ENCODE assay signal across 1 cellular context in the genomic region with DNA sequence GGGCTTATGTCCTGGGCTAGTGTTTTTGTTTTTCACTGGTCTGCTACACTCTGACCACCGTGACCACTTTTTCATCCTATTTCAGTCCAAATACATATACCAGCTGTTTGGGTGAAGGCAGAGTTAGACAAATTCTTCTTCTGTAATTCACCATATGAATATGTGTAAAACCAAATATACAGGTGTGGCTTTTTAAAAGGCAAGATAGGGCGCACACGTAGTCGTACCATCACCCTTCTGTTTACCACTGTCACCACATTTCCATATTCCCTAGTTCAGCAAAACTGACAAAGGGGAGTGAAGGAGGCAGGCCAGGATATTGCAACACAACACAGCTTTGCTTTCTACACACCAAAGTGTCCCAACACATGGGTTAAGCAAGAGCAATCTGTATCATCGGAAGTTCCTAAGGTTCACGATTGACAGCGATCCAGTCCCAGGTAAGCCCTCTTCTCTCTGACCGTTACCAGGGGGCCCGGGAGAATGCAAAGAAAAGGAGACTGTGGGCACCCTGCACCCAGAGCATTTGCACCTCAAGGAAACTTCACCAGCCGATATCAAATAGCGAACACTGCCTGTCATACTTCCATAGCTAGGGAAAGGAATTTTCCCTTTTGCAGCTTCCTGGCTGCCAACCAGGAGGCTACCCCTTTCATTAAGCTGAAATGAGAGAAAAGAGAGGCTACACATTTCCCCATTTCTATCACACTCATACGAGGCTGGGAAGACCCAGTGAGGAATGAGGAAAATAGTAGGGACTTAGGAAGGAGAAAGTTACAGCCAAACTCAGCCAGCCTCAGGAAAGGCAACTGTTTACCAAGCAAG.
TF ChIP-seq lines count a peak whose summit lies in the region.

No MANE protein-coding gene starts in this region.

TF ChIP-seq in IMR-90, 13 proteins besides CTCF, POLR2A, EP300 and RAD21 (continued from another document):
- TF ChIP-seq USF2 (IDR thresholded peaks at IDR 0.05; ENCODE audit: low read depth, low read length): no peak
- TF ChIP-seq NFE2L2 (IDR thresholded peaks at IDR 0.05; ENCODE audit: low read depth, low read length): no peak
